Comparison of ENCODE assay signal across 1 cellular context in the genomic region with DNA sequence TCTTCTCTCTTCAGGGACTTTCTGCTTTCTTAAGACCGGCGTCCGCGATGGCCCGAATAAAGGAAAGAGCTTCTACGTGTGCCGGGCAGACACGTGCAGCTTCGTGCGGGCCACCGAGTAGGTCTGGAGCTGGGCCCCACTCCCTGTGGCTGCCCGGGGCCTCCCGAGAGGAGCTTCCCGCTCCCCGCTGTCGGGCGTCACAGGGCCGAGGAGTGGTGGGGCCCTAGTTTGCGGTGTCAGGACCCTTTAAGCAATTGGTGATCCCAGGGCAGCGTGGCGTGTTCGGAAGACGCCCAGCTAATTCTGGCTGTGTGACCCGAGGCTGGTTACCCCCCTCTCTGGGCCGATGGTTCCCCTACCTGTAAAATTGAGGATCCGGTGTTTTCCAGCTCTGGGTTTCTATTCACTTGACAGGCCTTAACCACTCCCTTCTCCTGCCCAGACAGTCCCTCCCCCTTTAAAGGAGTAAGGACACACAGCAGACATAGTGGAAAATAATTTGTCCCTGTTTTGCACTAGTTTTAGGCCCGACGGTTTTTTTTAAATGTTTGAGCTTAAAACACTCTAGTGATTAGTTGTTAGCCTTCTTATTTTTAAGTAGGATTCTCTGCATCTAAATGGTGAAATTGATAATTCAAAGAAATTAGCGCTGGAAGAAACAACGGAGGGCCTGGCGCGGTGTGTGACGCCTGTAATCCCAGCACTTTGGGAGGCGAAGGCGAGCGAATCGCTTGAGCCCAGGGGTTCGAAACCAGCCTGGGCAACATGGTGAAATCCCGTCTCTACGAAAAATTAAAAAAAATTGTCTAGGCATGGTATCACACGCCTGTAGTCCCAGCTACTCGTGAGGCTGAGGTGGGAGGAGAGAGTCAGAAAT.
TF ChIP-seq lines count a peak whose summit lies in the region.

No MANE protein-coding gene starts in this region.

TF ChIP-seq in GM23338, 12 proteins besides CTCF, POLR2A, EP300 and RAD21 (continued from another document):
- TF ChIP-seq, protein P1, sequence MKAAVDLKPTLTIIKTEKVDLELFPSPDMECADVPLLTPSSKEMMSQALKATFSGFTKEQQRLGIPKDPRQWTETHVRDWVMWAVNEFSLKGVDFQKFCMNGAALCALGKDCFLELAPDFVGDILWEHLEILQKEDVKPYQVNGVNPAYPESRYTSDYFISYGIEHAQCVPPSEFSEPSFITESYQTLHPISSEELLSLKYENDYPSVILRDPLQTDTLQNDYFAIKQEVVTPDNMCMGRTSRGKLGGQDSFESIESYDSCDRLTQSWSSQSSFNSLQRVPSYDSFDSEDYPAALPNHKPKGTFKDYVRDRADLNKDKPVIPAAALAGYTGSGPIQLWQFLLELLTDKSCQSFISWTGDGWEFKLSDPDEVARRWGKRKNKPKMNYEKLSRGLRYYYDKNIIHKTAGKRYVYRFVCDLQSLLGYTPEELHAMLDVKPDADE (IDR thresholded peaks at IDR 0.05), result no peak
- TF ChIP-seq CREB1 (CRISPR knock-in tag; IDR thresholded peaks at IDR 0.05; ENCODE audit: low read depth), result no peak
- TF ChIP-seq ZNF331 (CRISPR knock-in tag; IDR thresholded peaks at IDR 0.05; ENCODE audit: low read depth), result no peak
- no peak for TF ChIP-seq JUNB (IDR thresholded peaks at IDR 0.05; ENCODE audit: unreplicated experiment)
- no peak for TF ChIP-seq NANOG (IDR thresholded peaks at IDR 0.05; ENCODE audit: borderline replicate concordance)
- TF ChIP-seq POLR2AphosphoS5 (IDR thresholded peaks at IDR 0.05; ENCODE audit: low read depth), result no peak
- no peak for TF ChIP-seq ZNF114 (CRISPR knock-in tag; IDR thresholded peaks at IDR 0.05)
- TF ChIP-seq, protein P2, sequence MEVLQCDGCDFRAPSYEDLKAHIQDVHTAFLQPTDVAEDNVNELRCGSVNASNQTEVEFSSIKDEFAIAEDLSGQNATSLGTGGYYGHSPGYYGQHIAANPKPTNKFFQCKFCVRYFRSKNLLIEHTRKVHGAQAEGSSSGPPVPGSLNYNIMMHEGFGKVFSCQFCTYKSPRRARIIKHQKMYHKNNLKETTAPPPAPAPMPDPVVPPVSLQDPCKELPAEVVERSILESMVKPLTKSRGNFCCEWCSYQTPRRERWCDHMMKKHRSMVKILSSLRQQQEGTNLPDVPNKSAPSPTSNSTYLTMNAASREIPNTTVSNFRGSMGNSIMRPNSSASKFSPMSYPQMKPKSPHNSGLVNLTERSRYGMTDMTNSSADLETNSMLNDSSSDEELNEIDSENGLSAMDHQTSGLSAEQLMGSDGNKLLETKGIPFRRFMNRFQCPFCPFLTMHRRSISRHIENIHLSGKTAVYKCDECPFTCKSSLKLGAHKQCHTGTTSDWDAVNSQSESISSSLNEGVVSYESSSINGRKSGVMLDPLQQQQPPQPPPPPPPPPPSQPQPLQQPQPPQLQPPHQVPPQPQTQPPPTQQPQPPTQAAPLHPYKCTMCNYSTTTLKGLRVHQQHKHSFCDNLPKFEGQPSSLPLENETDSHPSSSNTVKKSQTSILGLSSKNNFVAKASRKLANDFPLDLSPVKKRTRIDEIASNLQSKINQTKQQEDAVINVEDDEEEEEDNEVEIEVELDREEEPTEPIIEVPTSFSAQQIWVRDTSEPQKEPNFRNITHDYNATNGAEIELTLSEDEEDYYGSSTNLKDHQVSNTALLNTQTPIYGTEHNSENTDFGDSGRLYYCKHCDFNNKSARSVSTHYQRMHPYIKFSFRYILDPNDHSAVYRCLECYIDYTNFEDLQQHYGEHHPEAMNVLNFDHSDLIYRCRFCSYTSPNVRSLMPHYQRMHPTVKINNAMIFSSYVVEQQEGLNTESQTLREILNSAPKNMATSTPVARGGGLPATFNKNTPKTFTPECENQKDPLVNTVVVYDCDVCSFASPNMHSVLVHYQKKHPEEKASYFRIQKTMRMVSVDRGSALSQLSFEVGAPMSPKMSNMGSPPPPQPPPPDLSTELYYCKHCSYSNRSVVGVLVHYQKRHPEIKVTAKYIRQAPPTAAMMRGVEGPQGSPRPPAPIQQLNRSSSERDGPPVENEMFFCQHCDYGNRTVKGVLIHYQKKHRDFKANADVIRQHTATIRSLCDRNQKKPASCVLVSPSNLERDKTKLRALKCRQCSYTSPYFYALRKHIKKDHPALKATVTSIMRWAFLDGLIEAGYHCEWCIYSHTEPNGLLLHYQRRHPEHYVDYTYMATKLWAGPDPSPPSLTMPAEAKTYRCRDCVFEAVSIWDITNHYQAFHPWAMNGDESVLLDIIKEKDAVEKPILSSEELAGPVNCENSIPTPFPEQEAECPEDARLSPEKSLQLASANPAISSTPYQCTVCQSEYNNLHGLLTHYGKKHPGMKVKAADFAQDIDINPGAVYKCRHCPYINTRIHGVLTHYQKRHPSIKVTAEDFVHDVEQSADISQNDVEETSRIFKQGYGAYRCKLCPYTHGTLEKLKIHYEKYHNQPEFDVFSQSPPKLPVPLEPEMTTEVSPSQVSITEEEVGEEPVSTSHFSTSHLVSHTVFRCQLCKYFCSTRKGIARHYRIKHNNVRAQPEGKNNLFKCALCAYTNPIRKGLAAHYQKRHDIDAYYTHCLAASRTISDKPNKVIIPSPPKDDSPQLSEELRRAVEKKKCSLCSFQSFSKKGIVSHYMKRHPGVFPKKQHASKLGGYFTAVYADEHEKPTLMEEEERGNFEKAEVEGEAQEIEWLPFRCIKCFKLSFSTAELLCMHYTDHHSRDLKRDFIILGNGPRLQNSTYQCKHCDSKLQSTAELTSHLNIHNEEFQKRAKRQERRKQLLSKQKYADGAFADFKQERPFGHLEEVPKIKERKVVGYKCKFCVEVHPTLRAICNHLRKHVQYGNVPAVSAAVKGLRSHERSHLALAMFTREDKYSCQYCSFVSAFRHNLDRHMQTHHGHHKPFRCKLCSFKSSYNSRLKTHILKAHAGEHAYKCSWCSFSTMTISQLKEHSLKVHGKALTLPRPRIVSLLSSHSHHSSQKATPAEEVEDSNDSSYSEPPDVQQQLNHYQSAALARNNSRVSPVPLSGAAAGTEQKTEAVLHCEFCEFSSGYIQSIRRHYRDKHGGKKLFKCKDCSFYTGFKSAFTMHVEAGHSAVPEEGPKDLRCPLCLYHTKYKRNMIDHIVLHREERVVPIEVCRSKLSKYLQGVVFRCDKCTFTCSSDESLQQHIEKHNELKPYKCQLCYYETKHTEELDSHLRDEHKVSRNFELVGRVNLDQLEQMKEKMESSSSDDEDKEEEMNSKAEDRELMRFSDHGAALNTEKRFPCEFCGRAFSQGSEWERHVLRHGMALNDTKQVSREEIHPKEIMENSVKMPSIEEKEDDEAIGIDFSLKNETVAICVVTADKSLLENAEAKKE (CRISPR knock-in tag; IDR thresholded peaks at IDR 0.05), result no peak
- no peak for TF ChIP-seq EZH2 (IDR thresholded peaks at IDR 0.05; ENCODE audit: low read depth, unreplicated experiment)
- no peak for TF ChIP-seq EZH2phosphoT487 (IDR thresholded peaks at IDR 0.05; ENCODE audit: unreplicated experiment)
- TF ChIP-seq STAT1 (IDR thresholded peaks at IDR 0.05; ENCODE audit: unreplicated experiment), result no peak
